10 cellular contexts compared by ENCODE assay signal in the genomic region with DNA sequence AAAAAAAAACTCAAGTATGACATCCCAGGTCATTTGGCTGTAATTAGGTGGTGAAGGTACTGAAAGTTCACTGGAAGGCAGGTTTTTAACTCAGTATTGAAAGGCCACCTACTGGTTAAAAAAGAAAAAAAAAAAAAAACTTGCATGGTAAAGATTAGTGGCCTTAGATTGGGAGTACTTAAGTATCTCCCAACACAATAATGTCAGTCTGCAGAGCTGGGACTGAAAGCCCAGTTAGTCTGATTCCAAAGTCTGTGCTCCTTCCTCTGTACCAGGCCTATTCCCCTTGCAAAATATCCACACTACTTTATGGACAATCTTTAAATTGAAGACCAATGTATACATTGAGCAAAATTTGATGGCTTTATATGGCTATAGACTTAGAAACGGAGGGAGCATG.
A peak's percentile ranks its signal among the peaks of the same experiment; 100 is the strongest.
DNase-seq lines count a peak whose midpoint lies in the region; ATAC-seq and TF ChIP-seq lines count a peak whose summit lies in the region.
"Had no signal": no experiment of that assay in that cellular context is flagged by ENCODE, and none has a peak within 500 bp of the region (broad histone marks: within the 10 kb centered on the region; RNA-seq: fewer than 3 reads in every experiment).

No MANE protein-coding gene starts in this region.

- no peak overlapping the region for H3K27ac ChIP-seq in 22Rv1
- H3K27ac ChIP-seq in HCT116 (ENCODE audit: low read depth, low read length), result no peak overlapping the region
- H3K27ac ChIP-seq in PC-9, result no peak overlapping the region
- no peak overlapping the region for H3K27ac ChIP-seq in spleen

- DNase-seq in HCT116 (ENCODE audit: low read depth, low spot score) (peak; percentile 6), PC-9 (no peak), fibroblast of the aortic adventitia (ENCODE audit: low read depth) (peak; percentile 33), germinal center (ENCODE audit: low spot score) (no peak), spleen (no peak)
- DNase-seq: BE2C, NCI-H146 had no signal

- 0 out of 2 replicates have a peak, but pooled peaks have one; percentile 19 for TF ChIP-seq RAD21 in HCT116 (IDR thresholded peaks at IDR 0.05; ENCODE audit: low read depth)

- no peaks in the 10 kb centered on the region for H3K9me2 ChIP-seq in HCT116 (ENCODE audit: insufficient read depth)
- H3K9me2 ChIP-seq in PC-9 (ENCODE audit: insufficient read depth), result no peaks in the 10 kb centered on the region

- no peaks in the 10 kb centered on the region for H3K27me3 ChIP-seq in HCT116 (ENCODE audit: insufficient read depth, low read length)
- H3K27me3 ChIP-seq in PC-9 (ENCODE audit: insufficient read depth, low read depth), result no peaks in the 10 kb centered on the region
- H3K27me3 ChIP-seq in spleen (replicated peaks in 1 of 7), result no peaks in the 10 kb centered on the region
- H3K27me3 ChIP-seq: BE2C had no signal

- H2AFZ ChIP-seq in HCT116 (ENCODE audit: low read depth, low read length, poor library complexity, severe bottlenecking) (no peak overlapping the region), PC-9 (no peak overlapping the region)

- H3K4me2 ChIP-seq in HCT116 (ENCODE audit: low read length) (no peak overlapping the region), PC-9 (no peak overlapping the region)

- CTCF ChIA-PET in HCT116 (lab: Charles Lee), result no interaction called here
- CTCF ChIA-PET in PC-9 (lab: Charles Lee), result interaction anchor here (0.6 kb wide), 1 partner anchor 321 kb away, joined by 5 read pairs; no protein-coding TSS in a partner anchor

- no peaks in the 10 kb centered on the region for H3K79me2 ChIP-seq in HCT116 (ENCODE audit: insufficient read depth, low read length)
- H3K79me2 ChIP-seq in PC-9 (ENCODE audit: low read depth), result no peaks in the 10 kb centered on the region

- 78 to 86% (median 80%) methylated on average over 1 of the region's 1 CpG for WGBS in spleen, 5 donors

- H3K36me3 ChIP-seq in HCT116 (ENCODE audit: control insufficient read depth in 1 of 2, insufficient read depth in 2 of 2, low read length in 2 of 2), result no peaks in the 10 kb centered on the region
- H3K36me3 ChIP-seq in PC-9 (ENCODE audit: low read depth), result no peaks in the 10 kb centered on the region
- no peaks in the 10 kb centered on the region for H3K36me3 ChIP-seq in spleen
- H3K36me3 ChIP-seq: BE2C had no signal

- H4K20me1 ChIP-seq in HCT116 (ENCODE audit: insufficient read depth), result no peaks in the 10 kb centered on the region
- no peaks in the 10 kb centered on the region for H4K20me1 ChIP-seq in PC-9 (ENCODE audit: insufficient read depth)

- no peak for TF ChIP-seq POLR2A in HCT116 (IDR thresholded peaks at IDR 0.05; ENCODE audit: borderline replicate concordance, extremely low read depth, insufficient read depth, insufficient read length)
- no peak for TF ChIP-seq POLR2A in spleen (IDR thresholded peaks at IDR 0.05)

- no peaks in the 10 kb centered on the region for H3K9me3 ChIP-seq in HCT116 (ENCODE audit: control insufficient read depth in 1 of 2, insufficient read depth in 1 of 2, low read depth in 1 of 2, low read length in 2 of 2)
- H3K9me3 ChIP-seq in PC-9 (ENCODE audit: insufficient read depth, low read depth), result no peaks in the 10 kb centered on the region
- H3K9me3 ChIP-seq in spleen, result peaks cover 0 to 2% (median 0%) of the 10 kb centered on the region in 8 donors
- H3K9me3 ChIP-seq: BE2C had no signal

- H3K9ac ChIP-seq in HCT116 (ENCODE audit: low read length), result no peak overlapping the region

- ATAC-seq in HCT116 (peak; percentile 40; the same call in 1 of the 2 replicates), GM21528 (IDR thresholded peaks at IDR 0.05; ENCODE audit: low FRiP score, unreplicated experiment) (no peak), HG02763 (IDR thresholded peaks at IDR 0.05; ENCODE audit: unreplicated experiment) (no peak)

- no TSS peak for BruUV-seq in HCT116 (replicated peaks; lab: Mats Ljungman, UMichigan)
- BruUV-seq in PC-9 (replicated peaks; lab: Mats Ljungman, UMichigan), result no TSS peak

- intact Hi-C loops in HCT116 (cut with micrococcal nuclease) (loop anchor here (10.0 kb wide), 1 partner anchor 311 kb away; no protein-coding TSS in a partner anchor), PC-9 (cut with micrococcal nuclease; ENCODE audit: unreplicated experiment) (no loop called here), spleen (cut with DNase I; ENCODE audit: low total_unique reads) (no loop called here)

- RAD21 ChIA-PET in HCT116 (lab: Charles Lee; ENCODE audit: low non-redundant PET in 1 of 2, low total read pairs in 2 of 2, uncharacterized antibody in 2 of 2, unreplicated experiment in 2 of 2), result no interaction called here

- H3F3A ChIP-seq in PC-9 (ENCODE audit: insufficient read depth, low read depth), result no peaks in the 10 kb centered on the region

- H3K4me3 ChIP-seq in HCT116 (replicated peaks in 1 of 2; ENCODE audit: low read depth in 1 of 2, low read length in 2 of 2), result no peak overlapping the region
- H3K4me3 ChIP-seq in PC-9, result no peak overlapping the region
- H3K4me3 ChIP-seq in fibroblast of the aortic adventitia (ENCODE audit: low read depth, low read length), result no peak overlapping the region
- H3K4me3 ChIP-seq in spleen, result no peak overlapping the region

- TF ChIP-seq CTCF in 22Rv1 (IDR thresholded peaks at IDR 0.05) (peak; percentile 36), HCT116 (IDR thresholded peaks at IDR 0.05 in 2 of 3, conservative IDR thresholded peaks at IDR 0.05 in 1 of 3; ENCODE audit: borderline replicate concordance in 1 of 3, insufficient read depth in 1 of 3, low read depth in 2 of 3, low read length in 2 of 3) (no peak; a peak in 1 of 6 replicates), PC-9 (conservative IDR thresholded peaks at IDR 0.05) (peak; percentile 43; the same call in 1 of the 2 replicates), fibroblast of the aortic adventitia (IDR thresholded peaks at IDR 0.05; ENCODE audit: insufficient read depth, low read length) (peak; percentile 19), spleen (IDR thresholded peaks at IDR 0.05 in 8 of 11, conservative IDR thresholded peaks at IDR 0.05 in 3 of 11) (no peak)

- POLR2A ChIA-PET in HCT116 (lab: Charles Lee), result no interaction called here
- POLR2A ChIA-PET in PC-9 (lab: Charles Lee; ENCODE audit: unreplicated experiment), result no interaction called here

- H3K4me1 ChIP-seq in HCT116 (ENCODE audit: control insufficient read depth in 1 of 2, insufficient read depth in 2 of 2, low read length in 2 of 2) (no peaks in the 10 kb centered on the region), PC-9 (replicated peaks; ENCODE audit: insufficient read depth) (no peaks in the 10 kb centered on the region), spleen (no peaks in the 10 kb centered on the region)
- H3K4me1 ChIP-seq: BE2C had no signal

TF ChIP-seq in HCT116, 20 proteins besides CTCF, POLR2A, EP300 and RAD21:
- TF ChIP-seq, protein P1, sequence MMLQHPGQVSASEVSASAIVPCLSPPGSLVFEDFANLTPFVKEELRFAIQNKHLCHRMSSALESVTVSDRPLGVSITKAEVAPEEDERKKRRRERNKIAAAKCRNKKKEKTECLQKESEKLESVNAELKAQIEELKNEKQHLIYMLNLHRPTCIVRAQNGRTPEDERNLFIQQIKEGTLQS (IDR thresholded peaks at IDR 0.05), result no peak
- TF ChIP-seq SIN3A (IDR thresholded peaks at IDR 0.05; ENCODE audit: low read depth) (no peak), EZH2phosphoT487 (IDR thresholded peaks at IDR 0.05; ENCODE audit: borderline replicate concordance) (no peak), TCF7L2 (IDR thresholded peaks at IDR 0.05; ENCODE audit: borderline replicate concordance, extremely low read depth, insufficient read depth, insufficient read length) (no peak), ELF1 (IDR thresholded peaks at IDR 0.05; ENCODE audit: borderline replicate concordance, low read depth) (no peak), JUND (IDR thresholded peaks at IDR 0.05) (no peak), SRF (IDR thresholded peaks at IDR 0.05; ENCODE audit: low read depth) (no peak), CBX3 (IDR thresholded peaks at IDR 0.05; ENCODE audit: low read depth) (no peak)
- TF ChIP-seq, protein P2, sequence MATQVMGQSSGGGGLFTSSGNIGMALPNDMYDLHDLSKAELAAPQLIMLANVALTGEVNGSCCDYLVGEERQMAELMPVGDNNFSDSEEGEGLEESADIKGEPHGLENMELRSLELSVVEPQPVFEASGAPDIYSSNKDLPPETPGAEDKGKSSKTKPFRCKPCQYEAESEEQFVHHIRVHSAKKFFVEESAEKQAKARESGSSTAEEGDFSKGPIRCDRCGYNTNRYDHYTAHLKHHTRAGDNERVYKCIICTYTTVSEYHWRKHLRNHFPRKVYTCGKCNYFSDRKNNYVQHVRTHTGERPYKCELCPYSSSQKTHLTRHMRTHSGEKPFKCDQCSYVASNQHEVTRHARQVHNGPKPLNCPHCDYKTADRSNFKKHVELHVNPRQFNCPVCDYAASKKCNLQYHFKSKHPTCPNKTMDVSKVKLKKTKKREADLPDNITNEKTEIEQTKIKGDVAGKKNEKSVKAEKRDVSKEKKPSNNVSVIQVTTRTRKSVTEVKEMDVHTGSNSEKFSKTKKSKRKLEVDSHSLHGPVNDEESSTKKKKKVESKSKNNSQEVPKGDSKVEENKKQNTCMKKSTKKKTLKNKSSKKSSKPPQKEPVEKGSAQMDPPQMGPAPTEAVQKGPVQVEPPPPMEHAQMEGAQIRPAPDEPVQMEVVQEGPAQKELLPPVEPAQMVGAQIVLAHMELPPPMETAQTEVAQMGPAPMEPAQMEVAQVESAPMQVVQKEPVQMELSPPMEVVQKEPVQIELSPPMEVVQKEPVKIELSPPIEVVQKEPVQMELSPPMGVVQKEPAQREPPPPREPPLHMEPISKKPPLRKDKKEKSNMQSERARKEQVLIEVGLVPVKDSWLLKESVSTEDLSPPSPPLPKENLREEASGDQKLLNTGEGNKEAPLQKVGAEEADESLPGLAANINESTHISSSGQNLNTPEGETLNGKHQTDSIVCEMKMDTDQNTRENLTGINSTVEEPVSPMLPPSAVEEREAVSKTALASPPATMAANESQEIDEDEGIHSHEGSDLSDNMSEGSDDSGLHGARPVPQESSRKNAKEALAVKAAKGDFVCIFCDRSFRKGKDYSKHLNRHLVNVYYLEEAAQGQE (IDR thresholded peaks at IDR 0.05; ENCODE audit: low read depth), result no peak
TF ChIP-seq in HCT116: peak in this region for 0.

Comparison
In these comparisons a context has a peak if more than half of its experiments do, and no peak if none do; other contexts are left out.
1. CTCF ChIP-seq: peak in 22Rv1 (single experiment), PC-9 (single experiment) and fibroblast of the aortic adventitia (single experiment); none in HCT116 (0 of 3) and spleen (0 of 11).
2. DNase-seq: peak in HCT116 (single experiment) and fibroblast of the aortic adventitia (single experiment); none in PC-9 (0 of 2), germinal center (single experiment) and spleen (single experiment).